Comparison of ENCODE assay signal across 10 cellular contexts in the genomic region with DNA sequence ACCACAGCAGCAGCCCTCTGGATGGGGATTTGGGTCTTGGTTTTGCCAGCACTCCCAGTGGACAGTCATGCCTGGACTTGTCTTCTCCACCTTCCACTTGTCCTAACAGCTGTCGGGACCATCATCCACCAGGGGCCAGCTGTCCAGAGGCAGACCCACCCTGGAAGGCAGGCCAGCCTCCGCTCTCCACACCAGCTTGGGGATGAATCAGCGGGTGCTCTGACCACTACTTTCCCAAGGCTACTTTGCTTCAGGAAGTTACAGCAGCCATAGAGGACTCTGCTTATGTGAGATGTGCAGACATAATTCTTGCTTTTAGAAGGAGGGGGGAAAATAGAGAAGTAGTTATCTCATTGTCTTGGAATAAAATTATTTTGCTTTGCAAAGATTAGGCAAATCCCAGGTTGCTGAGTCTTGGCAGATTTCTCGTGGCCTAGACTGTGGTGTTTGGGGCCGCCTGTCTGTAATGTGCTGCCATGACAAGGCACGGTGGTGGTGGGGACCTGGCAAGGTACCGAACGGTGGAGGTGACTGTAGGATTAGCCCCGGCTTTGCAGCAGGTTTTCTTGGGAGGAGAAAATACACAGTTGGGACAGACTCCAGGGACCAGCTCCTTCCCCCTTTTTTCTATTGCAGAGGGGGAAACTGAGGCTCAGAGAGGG.
A peak's percentile ranks its signal among the peaks of the same experiment; 100 is the strongest.
DNase-seq lines count a peak whose midpoint lies in the region; ATAC-seq, FAIRE-seq and TF ChIP-seq lines count a peak whose summit lies in the region.
"Had no signal": no experiment of that assay in that cellular context is flagged by ENCODE, and none has a peak within 500 bp of the region (broad histone marks: within the 10 kb centered on the region; RNA-seq: fewer than 3 reads in every experiment).

No MANE protein-coding gene starts in this region.

- no peaks in the 10 kb centered on the region for H3K36me3 Mint-ChIP-seq in activated T-helper 2 cell treated with anti-CD3 and anti-CD28 coated beads, Interferon-gamma antibody, Interleukin-2, Interleukin-4, amounts not matched to agents 10 μg/mL and 5 μg/mL and 100 μg/mL, durations not matched to agents 14 hours and 24 hours and 36 hours (ENCODE audit: low read depth)

- no peak overlapping the region for H2AFZ ChIP-seq in H1 (ENCODE audit: low read length)

- no peak for TF ChIP-seq POLR2A in H1 (IDR thresholded peaks at IDR 0.05; ENCODE audit: control extremely low read depth in 1 of 2, low read depth in 2 of 2, low read length in 2 of 2)

- H3K4me3 ChIP-seq in AG09309 (ENCODE audit: control insufficient read depth, low read depth, low read length) (no peak overlapping the region), H1 (ENCODE audit: extremely low read depth in 1 of 4, insufficient read depth in 2 of 4, low read depth in 3 of 4, low read length in 4 of 4) (no peak overlapping the region), mucosa of descending colon (no peak overlapping the region)
- H3K4me3 ChIP-seq: SJSA1 had no signal

- H3K27me3 Mint-ChIP-seq in activated T-helper 2 cell treated with anti-CD3 and anti-CD28 coated beads, Interferon-gamma antibody, Interleukin-2, Interleukin-4, amounts not matched to agents 10 μg/mL and 5 μg/mL and 100 μg/mL, durations not matched to agents 14 hours and 24 hours and 36 hours (ENCODE audit: low read depth), result peaks cover 4% of the 10 kb centered on the region

- WGBS in H1 (ENCODE audit: extremely low coverage in 1 of 2, insufficient coverage in 1 of 2, insufficient read length in 1 of 2, insufficient replicate concordance in 2 of 2, low coverage in 1 of 2, low lambda C conversion rate in 2 of 2, missing lambda C conversion rate in 1 of 2), 2 experiments, result 91% methylated on average over 9 of the region's 9 CpGs; no CpG with 5 or more reads in 1 of the 2 experiments

- H4K8ac ChIP-seq in H1 (ENCODE audit: extremely low read depth, insufficient read depth, low read length), result no peak overlapping the region

- peak overlapping the region; percentile 79 for H3K18ac ChIP-seq in H1 (ENCODE audit: extremely low read depth, low read length)

- H4K5ac ChIP-seq in H1 (ENCODE audit: insufficient read length, low read depth, low read length), result no peak overlapping the region

- H3K9me3 Mint-ChIP-seq in activated T-helper 2 cell treated with anti-CD3 and anti-CD28 coated beads, Interferon-gamma antibody, Interleukin-2, Interleukin-4, amounts not matched to agents 10 μg/mL and 5 μg/mL and 100 μg/mL, durations not matched to agents 14 hours and 24 hours and 36 hours, result no peaks in the 10 kb centered on the region

- H3K9me3 ChIP-seq in H1 (ENCODE audit: insufficient read depth in 2 of 2, low read depth in 1 of 2, low read length in 1 of 2) (no peaks in the 10 kb centered on the region), mucosa of descending colon (no peaks in the 10 kb centered on the region)
- H3K9me3 ChIP-seq: SJSA1 had no signal

- no peak overlapping the region for H3K4me3 Mint-ChIP-seq in activated T-helper 2 cell treated with anti-CD3 and anti-CD28 coated beads, Interferon-gamma antibody, Interleukin-2, Interleukin-4, amounts not matched to agents 10 μg/mL and 5 μg/mL and 100 μg/mL, durations not matched to agents 14 hours and 24 hours and 36 hours (ENCODE audit: low read depth)

- no peak overlapping the region for H2AK5ac ChIP-seq in H1 (ENCODE audit: low read depth, low read length)

- peak overlapping the region; percentile 77 for H4K91ac ChIP-seq in H1 (replicated peaks; ENCODE audit: insufficient read length, low read length)

- TF ChIP-seq RAD21 in H1 (IDR thresholded peaks at IDR 0.05 in 1 of 2, conservative IDR thresholded peaks at IDR 0.05 in 1 of 2; ENCODE audit: low read depth in 2 of 2, low read length in 2 of 2), result peak in 1 of 2 experiments; percentile 48; a peak in 1 of 4 replicates

- H3K36me3 ChIP-seq in H1 (ENCODE audit: control insufficient read depth in 2 of 4, insufficient read depth in 4 of 4, low read length in 3 of 4) (no peaks in the 10 kb centered on the region), mucosa of descending colon (ENCODE audit: low read depth) (no peaks in the 10 kb centered on the region)
- H3K36me3 ChIP-seq: SJSA1 had no signal

- no peak for TF ChIP-seq EP300 in H1 (IDR thresholded peaks at IDR 0.05; ENCODE audit: borderline replicate concordance in 1 of 2, low read depth in 2 of 2, low read length in 2 of 2)

- peaks cover 0 to 1% of the 10 kb centered on the region in 2 experiments for H4K20me1 ChIP-seq in H1 (replicated peaks in 1 of 2; ENCODE audit: control insufficient read depth in 1 of 2, insufficient read depth in 2 of 2, low read length in 2 of 2)

- no peak overlapping the region for H3K4ac ChIP-seq in H1 (replicated peaks; ENCODE audit: insufficient read length, low read depth, low read length)

- no peak overlapping the region for H3K23ac ChIP-seq in H1 (ENCODE audit: insufficient read length)

- no peak overlapping the region; the same call in 1 of the 2 replicates for H2BK12ac ChIP-seq in H1 (ENCODE audit: low read depth, low read length)

- intact Hi-C loops in mucosa of descending colon (cut with DNase I, micrococcal nuclease), result no loop called here
- intact Hi-C loops in activated T-helper 2 cell treated with anti-CD3 and anti-CD28 coated beads, Interferon-gamma antibody, Interleukin-2, Interleukin-4, amounts not matched to agents 10 μg/mL and 5 μg/mL and 100 μg/mL, durations not matched to agents 14 hours and 24 hours and 36 hours (cut with micrococcal nuclease), result no loop called here

- DNase-seq in AG09309 (ENCODE audit: low read depth), result no peak
- DNase-seq in NCI-H226, result peak; percentile 32
- DNase-seq in H1 (ENCODE audit: low read depth in 1 of 2, low spot score in 2 of 2), result no peak
- no peak for DNase-seq in mucosa of descending colon
- DNase-seq in activated T-helper 2 cell treated with anti-CD3 and anti-CD28 coated beads, Interferon-gamma antibody, Interleukin-2, Interleukin-4, amounts not matched to agents 10 μg/mL and 5 μg/mL and 100 μg/mL, durations not matched to agents 14 hours and 24 hours and 36 hours (ENCODE audit: low spot score), result no peak
- DNase-seq in DMS79 treated with DMSO at 0.1 percent for 48 hours (lab: John Stamatoyannopoulos, UW), result no peak
- no peak for DNase-seq in HuH-7 (ENCODE audit: low spot score)
- DNase-seq: central memory CD4-positive, alpha-beta T cell had no signal

- CTCF ChIA-PET in H1 (lab: Charles Lee; ENCODE audit: partially characterized antibody), result interaction anchor here (0.8 to 1.9 kb wide), 11 partner anchors 8 to 104 kb away, joined by 3 to 8 read pairs (median 3); no protein-coding TSS in a partner anchor

- peak overlapping the region in 1 of 2 experiments; percentile 31; a peak in 1 of 4 replicates for H3K4me2 ChIP-seq in H1 (ENCODE audit: insufficient read depth in 1 of 2, low read depth in 2 of 2, low read length in 2 of 2)

- no peak overlapping the region; the same call in 1 of the 2 replicates for H2BK5ac ChIP-seq in H1 (ENCODE audit: low read depth, low read length)

- POLR2A ChIA-PET in H1 (lab: Charles Lee; ENCODE audit: partially characterized antibody), result no interaction called here

- H3K14ac ChIP-seq in H1 (ENCODE audit: insufficient read length), result no peak overlapping the region

- no peak overlapping the region for H2BK120ac ChIP-seq in H1 (replicated peaks; ENCODE audit: low read depth, low read length)

- H3K79me2 ChIP-seq in H1 (ENCODE audit: control insufficient read depth in 1 of 2, insufficient read depth in 2 of 2, low read length in 2 of 2), result peaks cover 0 to 55% of the 10 kb centered on the region in 2 experiments; a peak in 2 of 4 replicates

- peaks cover 8% of the 10 kb centered on the region; the same call in 1 of the 2 replicates for H3K79me1 ChIP-seq in H1 (ENCODE audit: low read depth, low read length)

- H3K9ac ChIP-seq in H1 (replicated peaks in 1 of 4; ENCODE audit: extremely low read depth in 1 of 4, low read depth in 3 of 4, low read length in 3 of 4), result no peak overlapping the region

- H3K27ac Mint-ChIP-seq in activated T-helper 2 cell treated with anti-CD3 and anti-CD28 coated beads, Interferon-gamma antibody, Interleukin-2, Interleukin-4, amounts not matched to agents 10 μg/mL and 5 μg/mL and 100 μg/mL, durations not matched to agents 14 hours and 24 hours and 36 hours, result no peak overlapping the region

- no peaks in the 10 kb centered on the region for H3K23me2 ChIP-seq in H1 (ENCODE audit: low read depth, low read length)

- no peak overlapping the region for H3K56ac ChIP-seq in H1 (replicated peaks; ENCODE audit: insufficient read length, low read depth, low read length)

- no peak overlapping the region for H2BK20ac ChIP-seq in H1 (ENCODE audit: low read length)

- FAIRE-seq in H1 (lab: Jason Lieb, UNC), result no peak

- H2BK15ac ChIP-seq in H1 (ENCODE audit: low read length), result peak overlapping the region; percentile 54; the same call in 1 of the 2 replicates

- H3K4me1 ChIP-seq in H1 (replicated peaks in 1 of 4; ENCODE audit: control insufficient read depth in 3 of 4, insufficient read depth in 4 of 4, low read length in 3 of 4) (peaks cover 5 to 17% (median 12%) of the 10 kb centered on the region in 4 experiments; a peak in 6 of 7 replicates), mucosa of descending colon (ENCODE audit: low read depth) (peaks cover 12% of the 10 kb centered on the region)

- H3K27ac ChIP-seq in H1 (ENCODE audit: low read depth, low read length), result no peak overlapping the region
- H3K27ac ChIP-seq: SJSA1 had no signal

- peak; percentile 38 for TF ChIP-seq CTCF in AG09309 (IDR thresholded peaks at IDR 0.05; ENCODE audit: control insufficient read depth, insufficient read depth, low read depth, low read length, missing control alignments)
- TF ChIP-seq CTCF in H1 (IDR thresholded peaks at IDR 0.05; ENCODE audit: control extremely low read depth in 1 of 3, insufficient read depth in 1 of 3, low read depth in 1 of 3, low read length in 3 of 3), result peak; percentile 6 to 55 (median 21); a peak in 3 of 4 replicates
- TF ChIP-seq CTCF in mucosa of descending colon (IDR thresholded peaks at IDR 0.05), result no peak

- no peaks in the 10 kb centered on the region for H3K27me3 ChIP-seq in H1 (replicated peaks in 1 of 4; ENCODE audit: control insufficient read depth in 3 of 4, extremely low read depth in 1 of 4, insufficient read depth in 3 of 4, low read length in 3 of 4)
- H3K27me3 ChIP-seq: SJSA1 had no signal

- H3K4me1 Mint-ChIP-seq in activated T-helper 2 cell treated with anti-CD3 and anti-CD28 coated beads, Interferon-gamma antibody, Interleukin-2, Interleukin-4, amounts not matched to agents 10 μg/mL and 5 μg/mL and 100 μg/mL, durations not matched to agents 14 hours and 24 hours and 36 hours (ENCODE audit: low read depth), result peaks cover 1% of the 10 kb centered on the region

- ATAC-seq in mucosa of descending colon, result peak; percentile 6
- ATAC-seq in HG03521 (IDR thresholded peaks at IDR 0.05; ENCODE audit: unreplicated experiment), result no peak

TF ChIP-seq in H1, 55 proteins besides CTCF, POLR2A, EP300 and RAD21 (continues in another document):
- TF ChIP-seq SIN3A (conservative IDR thresholded peaks at IDR 0.05 in 1 of 2, IDR thresholded peaks at IDR 0.05 in 1 of 2; ENCODE audit: low read depth in 1 of 2, low read length in 2 of 2), result no peak
- no peak for TF ChIP-seq SP1 (IDR thresholded peaks at IDR 0.05; ENCODE audit: low read depth, low read length)
- TF ChIP-seq CBX8 (IDR thresholded peaks at IDR 0.05; ENCODE audit: borderline replicate concordance, low read depth, low read length), result no peak
- TF ChIP-seq POU5F1 (IDR thresholded peaks at IDR 0.05; ENCODE audit: low read depth, low read length), result no peak
- no peak for TF ChIP-seq FOSL1 (IDR thresholded peaks at IDR 0.05; ENCODE audit: insufficient read depth, low read depth, low read length)
